In the genomic region with DNA sequence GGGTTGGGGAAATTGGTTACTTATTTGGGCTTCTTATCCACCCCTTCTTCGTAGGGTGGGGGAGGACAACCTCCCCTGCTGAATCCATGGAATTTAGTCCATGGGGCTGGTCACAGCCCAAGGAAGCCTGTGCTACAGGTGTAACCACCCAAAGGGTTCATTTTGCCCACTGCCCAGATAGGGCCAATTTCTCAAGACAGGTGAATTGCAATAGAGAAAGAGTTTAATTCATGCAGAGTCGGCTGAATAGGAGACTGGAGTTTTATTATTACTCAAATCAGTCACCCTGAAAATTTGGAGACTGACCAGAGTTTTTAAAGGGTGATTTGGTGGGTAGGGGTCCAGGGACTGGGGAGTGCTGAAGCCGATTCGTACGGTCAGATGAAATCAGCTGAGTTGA, we compare ENCODE assay signal across 36 cellular contexts.
"Had no signal": no experiment of that assay in that cellular context is flagged by ENCODE, and none has a peak within 500 bp of the region (broad histone marks: within the 10 kb centered on the region; RNA-seq: fewer than 3 reads in every experiment).

No MANE protein-coding gene starts in this region.

- ATAC-seq: activated naive CD4-positive, alpha-beta T cell treated with anti-CD3 and anti-CD28 coated beads, Interleukin-2, amount 50 U/mL, for 72 hours; activated naive CD8-positive, alpha-beta T cell treated with anti-CD3 and anti-CD28 coated beads, Interleukin-2, amount 50 U/mL, for 24 hours; activated T-cell treated with anti-CD3 and anti-CD28 coated beads, Interleukin-2, amount 50 U/mL, for 4 hours; activated T-cell treated with anti-CD3 and anti-CD28 coated beads, Interleukin-2, amount 50 U/mL, for 72 hours; activated T-helper 17 cell treated with anti-CD3 and anti-CD28 coated beads, Interleukin-2, amount 50 U/mL, for 72 hours; body of pancreas had no signal

- DNase-seq: activated effector memory CD4-positive, alpha-beta T cell treated with anti-CD3 and anti-CD28 coated beads, Interleukin-2, amount 50 U/mL, for 16 hours; activated effector memory CD4-positive, alpha-beta T cell treated with Interleukin-2 at 50 U/mL for 16 hours; activated gamma-delta T cell; activated gamma-delta T cell treated with Interleukin-2 at 50 U/mL for 16 hours; activated naive CD4-positive, alpha-beta T cell; activated naive CD4-positive, alpha-beta T cell treated with anti-CD3 and anti-CD28 coated beads for 36 hours; activated naive CD4-positive, alpha-beta T cell treated with anti-CD3 and anti-CD28 coated beads, Interleukin-2, amount 10 ng/mL, durations not matched to agents 7 days and 5 days; activated naive CD4-positive, alpha-beta T cell treated with anti-CD3 and anti-CD28 coated beads, Interleukin-2, amount 50 U/mL, for 16 hours; activated naive CD4-positive, alpha-beta T cell treated with Interleukin-2 at 50 U/mL for 16 hours; activated naive CD8-positive, alpha-beta T cell treated with anti-CD3 and anti-CD28 coated beads for 36 hours; activated naive CD8-positive, alpha-beta T cell treated with anti-CD3 and anti-CD28 coated beads, Interleukin-2, amount 10 ng/mL, durations not matched to agents 7 days and 5 days; activated naive CD8-positive, alpha-beta T cell treated with anti-CD3 and anti-CD28 coated beads, Interleukin-2, amount 50 U/mL, for 24 hours; activated T-cell treated with anti-CD3 and anti-CD28 coated beads, Interleukin-2, amount 50 U/mL, for 4 hours; activated T-cell treated with anti-CD3 and anti-CD28 coated beads, Interleukin-2, amount 50 U/mL, for 48 hours; activated T-cell treated with anti-CD3 and anti-CD28 coated beads, Interleukin-2, amount 50 U/mL, for 72 hours; adrenal gland; amniotic stem cell; amygdala; anterior cingulate cortex; aorta; body of pancreas; brain microvascular endothelial cell; caudate nucleus; central memory CD4-positive, alpha-beta T cell; cerebellar nuclear complex had no signal

- H3K36me3 Mint-ChIP-seq: activated naive CD4-positive, alpha-beta T cell treated with anti-CD3 and anti-CD28 coated beads, Interleukin-2, amount 10 ng/mL, durations not matched to agents 7 days and 5 days; activated naive CD4-positive, alpha-beta T cell treated with anti-CD3 and anti-CD28 coated beads, Interleukin-2, amount 50 U/mL, for 24 hours; activated naive CD8-positive, alpha-beta T cell treated with anti-CD3 and anti-CD28 coated beads for 36 hours; activated naive CD8-positive, alpha-beta T cell treated with anti-CD3 and anti-CD28 coated beads, Interleukin-2, amount 10 ng/mL, durations not matched to agents 7 days and 5 days; brain had no signal

- H3K36me3 ChIP-seq: adrenal gland, ascending aorta, brain microvascular endothelial cell, breast epithelium, cardiac muscle cell had no signal

- H3K27ac ChIP-seq: adrenal gland, ascending aorta, body of pancreas, brain microvascular endothelial cell, breast epithelium, cardiac muscle cell had no signal

- H3K4me3 Mint-ChIP-seq: activated naive CD4-positive, alpha-beta T cell treated with anti-CD3 and anti-CD28 coated beads for 36 hours; activated naive CD4-positive, alpha-beta T cell treated with anti-CD3 and anti-CD28 coated beads, Interleukin-2, amount 10 ng/mL, durations not matched to agents 7 days and 5 days; activated naive CD4-positive, alpha-beta T cell treated with anti-CD3 and anti-CD28 coated beads, Interleukin-2, amount 50 U/mL, for 24 hours; activated naive CD8-positive, alpha-beta T cell; activated naive CD8-positive, alpha-beta T cell treated with anti-CD3 and anti-CD28 coated beads for 36 hours; activated naive CD8-positive, alpha-beta T cell treated with anti-CD3 and anti-CD28 coated beads, Interleukin-2, amount 10 ng/mL, durations not matched to agents 7 days and 5 days; activated naive CD8-positive, alpha-beta T cell treated with anti-CD3 and anti-CD28 coated beads, Interleukin-2, amount 50 U/mL, for 24 hours; activated T-cell treated with anti-CD3 and anti-CD28 coated beads, Interleukin-2, amount 50 U/mL, for 4 hours; activated T-cell treated with anti-CD3 and anti-CD28 coated beads, Interleukin-2, amount 50 U/mL, for 72 hours; activated T-helper 1 cell treated with anti-CD3 and anti-CD28 coated beads, Interleukin-12 subunit alpha, Interleukin-12 subunit beta, Interleukin-2, Interleukin-4 antibody, amounts not matched to agents 30 ng/mL and 10 ng/mL and 1 ng/mL, durations not matched to agents 14 hours and 24 hours and 36 hours; activated T-helper 17 cell treated with anti-CD3 and anti-CD28 coated beads, Interleukin-2, amount 50 U/mL, for 72 hours; brain; central memory CD8-positive, alpha-beta T cell had no signal

- H3K4me1 Mint-ChIP-seq: activated naive CD4-positive, alpha-beta T cell treated with anti-CD3 and anti-CD28 coated beads, Interleukin-2, amount 10 ng/mL, durations not matched to agents 7 days and 5 days; activated naive CD4-positive, alpha-beta T cell treated with anti-CD3 and anti-CD28 coated beads, Interleukin-2, amount 50 U/mL, for 24 hours; activated naive CD8-positive, alpha-beta T cell treated with anti-CD3 and anti-CD28 coated beads for 36 hours; activated naive CD8-positive, alpha-beta T cell treated with anti-CD3 and anti-CD28 coated beads, Interleukin-2, amount 10 ng/mL, durations not matched to agents 7 days and 5 days; activated naive CD8-positive, alpha-beta T cell treated with anti-CD3 and anti-CD28 coated beads, Interleukin-2, amount 50 U/mL, for 24 hours; activated T-helper 17 cell treated with anti-CD3 and anti-CD28 coated beads, Interleukin-2, amount 50 U/mL, for 72 hours; brain; central memory CD8-positive, alpha-beta T cell had no signal

- H3K27me3 ChIP-seq: adrenal gland, ascending aorta, body of pancreas, brain microvascular endothelial cell, breast epithelium, cardiac muscle cell had no signal

- H3K27ac Mint-ChIP-seq: activated naive CD4-positive, alpha-beta T cell treated with anti-CD3 and anti-CD28 coated beads for 36 hours; activated naive CD4-positive, alpha-beta T cell treated with anti-CD3 and anti-CD28 coated beads, Interleukin-2, amount 10 ng/mL, durations not matched to agents 7 days and 5 days; activated naive CD4-positive, alpha-beta T cell treated with anti-CD3 and anti-CD28 coated beads, Interleukin-2, amount 50 U/mL, for 24 hours; activated naive CD4-positive, alpha-beta T cell treated with anti-CD3 and anti-CD28 coated beads, Interleukin-2, amount 50 U/mL, for 72 hours; activated naive CD8-positive, alpha-beta T cell; activated naive CD8-positive, alpha-beta T cell treated with anti-CD3 and anti-CD28 coated beads for 36 hours; activated naive CD8-positive, alpha-beta T cell treated with anti-CD3 and anti-CD28 coated beads, Interleukin-2, amount 10 ng/mL, durations not matched to agents 7 days and 5 days; activated naive CD8-positive, alpha-beta T cell treated with anti-CD3 and anti-CD28 coated beads, Interleukin-2, amount 50 U/mL, for 24 hours; activated T-cell treated with anti-CD3 and anti-CD28 coated beads, Interleukin-2, amount 50 U/mL, for 72 hours; activated T-helper 1 cell treated with anti-CD3 and anti-CD28 coated beads, Interleukin-12 subunit alpha, Interleukin-12 subunit beta, Interleukin-2, Interleukin-4 antibody, amounts not matched to agents 30 ng/mL and 10 ng/mL and 1 ng/mL, durations not matched to agents 14 hours and 24 hours and 36 hours; activated T-helper 17 cell treated with anti-CD3 and anti-CD28 coated beads, Interleukin-2, amount 50 U/mL, for 72 hours; activated T-helper 2 cell treated with anti-CD3 and anti-CD28 coated beads, Interferon-gamma antibody, Interleukin-2, Interleukin-4, amounts not matched to agents 10 μg/mL and 5 μg/mL and 100 μg/mL, durations not matched to agents 14 hours and 24 hours and 36 hours; brain had no signal

- H3K4me1 ChIP-seq: adrenal gland, ascending aorta, body of pancreas, breast epithelium had no signal

- H3K4me3 ChIP-seq: adrenal gland, ascending aorta, body of pancreas, breast epithelium, cardiac muscle cell had no signal
